ENCODE assay signal across 1 cellular context in the genomic region with DNA sequence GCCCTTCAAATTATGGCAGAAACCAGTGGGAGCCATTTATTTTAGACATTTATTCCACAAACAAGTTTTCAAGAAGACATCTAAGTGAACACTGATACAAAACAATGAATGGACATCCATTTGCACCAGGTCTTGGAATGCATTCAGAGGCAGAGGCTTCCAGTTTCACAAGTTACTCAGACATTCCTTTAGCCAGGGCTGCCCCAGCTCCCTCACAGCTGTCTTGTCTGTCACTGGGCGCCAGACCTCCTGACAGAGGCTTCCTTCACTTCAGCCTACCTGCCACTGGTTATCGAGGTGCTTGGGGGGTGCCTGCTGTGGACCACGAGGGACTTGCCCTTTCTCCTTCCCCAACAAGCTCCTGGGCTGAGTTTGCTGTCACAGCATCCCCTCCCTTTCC.
TF ChIP-seq lines count a peak whose summit lies in the region.

No MANE protein-coding gene starts in this region.

TF ChIP-seq in IMR-90, 13 proteins besides CTCF, POLR2A, EP300 and RAD21 (continued from another document):
- no peak for TF ChIP-seq USF2 (IDR thresholded peaks at IDR 0.05; ENCODE audit: low read depth, low read length)
